25 cellular contexts compared by ENCODE assay signal in genomic region chr1:51910182-51910581, GRCh38.
"Had no signal": no experiment of that assay in that cellular context is flagged by ENCODE, and none has a peak within 500 bp of the region (broad histone marks: within the 10 kb centered on the region; RNA-seq: fewer than 3 reads in every experiment).

No MANE protein-coding gene starts in this region.

- H3K9me3 Mint-ChIP-seq: type B pancreatic cell had no signal

- H2AFZ ChIP-seq: parathyroid adenoma had no signal

- H3K27ac ChIP-seq: coronary artery, esophagus muscularis mucosa, heart right ventricle, left ventricle myocardium inferior, lower lobe of right lung, parathyroid adenoma, right lobe of liver, testis, tibial artery had no signal

- H3K79me2 ChIP-seq: parathyroid adenoma had no signal

- ATAC-seq: heart right ventricle; left cardiac atrium; lower lobe of right lung; naive thymus-derived CD8-positive, alpha-beta T cell; right lobe of liver; stimulated activated effector memory CD8-positive, alpha-beta T cell treated with anti-CD3 and anti-CD28 coated beads, Interleukin-12 subunit alpha, Interleukin-12 subunit beta, amount 100 ng/mL, for 72 hours had no signal

- H3K27me3 ChIP-seq: right lobe of liver, testis had no signal

- DNase-seq: dermis blood vessel endothelial cell; effector memory CD4-positive, alpha-beta T cell; foreskin melanocyte; glutamatergic neuron; heart right ventricle; hippocampal formation; left cardiac atrium; left ventricle myocardium inferior; lower lobe of right lung; naive thymus-derived CD8-positive, alpha-beta T cell; right lobe of liver; stimulated activated CD4-positive, alpha-beta T cell treated with anti-CD3 and anti-CD28 coated beads, Interleukin-2, amount 100 ng/mL, for 24 hours; stimulated activated CD4-positive, alpha-beta T cell treated with anti-CD3 and anti-CD28 coated beads, Interleukin-4, amount 100 ng/mL, for 24 hours; stimulated activated naive CD4-positive, alpha-beta T cell treated with Interleukin-2 at 50 U/mL for 16 hours; substantia nigra; testis; tibial artery had no signal

- FAIRE-seq: endothelial cell of umbilical vein, islet of Langerhans had no signal

- H3K4me3 Mint-ChIP-seq: naive thymus-derived CD8-positive, alpha-beta T cell; stimulated activated effector memory CD8-positive, alpha-beta T cell treated with anti-CD3 and anti-CD28 coated beads, Interleukin-12 subunit alpha, Interleukin-12 subunit beta, amount 100 ng/mL, for 72 hours; type B pancreatic cell had no signal

- H3K4me1 ChIP-seq: esophagus muscularis mucosa, heart right ventricle, left ventricle myocardium inferior, lower lobe of right lung, parathyroid adenoma, right lobe of liver, testis, tibial artery had no signal

- H3K36me3 Mint-ChIP-seq: stimulated activated effector memory CD8-positive, alpha-beta T cell treated with anti-CD3 and anti-CD28 coated beads, Interleukin-12 subunit alpha, Interleukin-12 subunit beta, amount 100 ng/mL, for 72 hours; type B pancreatic cell had no signal

- H3K27ac Mint-ChIP-seq: naive thymus-derived CD8-positive, alpha-beta T cell; type B pancreatic cell had no signal

- H3K27me3 Mint-ChIP-seq: progenitor cell of endocrine pancreas had no signal

- H3K4me3 ChIP-seq: coronary artery, esophagus muscularis mucosa, heart right ventricle, left ventricle myocardium inferior, lower lobe of right lung, right lobe of liver, testis, tibial artery had no signal

- H3K9me3 ChIP-seq: esophagus muscularis mucosa, heart right ventricle, left ventricle myocardium inferior, lower lobe of right lung, right lobe of liver, testis, tibial artery had no signal

- H3K36me3 ChIP-seq: esophagus muscularis mucosa, heart right ventricle, left ventricle myocardium inferior, lower lobe of right lung, right lobe of liver, tibial artery had no signal

- H3K9ac ChIP-seq: parathyroid adenoma had no signal
